Comparison of ENCODE assay signal across 12 cellular contexts in the genomic region with DNA sequence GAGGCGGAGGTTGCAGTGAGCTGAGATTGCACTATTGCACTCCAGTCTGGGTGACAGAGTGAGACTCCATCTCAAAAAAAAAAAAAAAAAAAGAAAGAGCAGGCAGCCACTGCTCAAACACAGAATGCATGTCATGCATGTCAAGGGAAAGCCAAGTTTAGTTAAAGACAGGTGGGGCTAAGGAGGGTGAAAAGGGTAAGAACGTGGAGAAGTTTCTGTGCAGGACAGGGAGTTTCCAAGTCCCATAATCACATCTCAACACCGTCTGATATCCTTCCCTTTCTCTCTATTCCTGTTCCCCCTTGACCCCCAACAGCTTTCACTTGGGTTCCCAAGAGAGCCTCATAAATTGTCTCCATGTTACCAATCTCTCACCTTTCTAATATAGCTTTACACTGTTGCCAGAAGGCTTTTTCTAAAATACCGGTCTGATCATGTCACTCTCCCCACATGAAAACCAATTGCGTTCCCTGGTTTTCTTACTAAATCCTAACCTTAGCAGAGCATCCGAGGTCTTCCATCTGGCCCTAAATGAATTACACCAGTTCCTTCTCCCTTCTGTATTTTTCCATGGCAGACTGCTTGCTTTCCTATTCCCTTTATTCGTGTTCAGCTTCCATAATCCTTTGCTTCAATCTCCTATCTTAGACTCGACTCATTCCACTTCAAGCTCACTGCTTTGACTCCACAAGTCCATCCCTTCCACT. TPM values are rescaled to one million over a fixed set of nuclear protein-coding genes. Genes with fewer than 3 reads are reported as not detected.
DNase-seq lines count a peak whose midpoint lies in the region; ATAC-seq and TF ChIP-seq lines count a peak whose summit lies in the region.
"Had no signal": no experiment of that assay in that cellular context is flagged by ENCODE, and none has a peak within 500 bp of the region (broad histone marks: within the 10 kb centered on the region; RNA-seq: fewer than 3 reads in every experiment).

No MANE protein-coding gene starts in this region.

- TF ChIP-seq CTCF in WTC11 (IDR thresholded peaks at IDR 0.05) (no peak), hepatocyte (IDR thresholded peaks at IDR 0.05; ENCODE audit: poor library complexity) (no peak), GM13977 (IDR thresholded peaks at IDR 0.05; ENCODE audit: extremely low read depth, insufficient read depth, missing control alignments) (no peak), ovary (IDR thresholded peaks at IDR 0.05) (no peak)

- H3K4me2 ChIP-seq in hepatocyte, result no peak overlapping the region

- H3K36me3 ChIP-seq in hepatocyte (replicated peaks; ENCODE audit: insufficient read depth, low read depth) (no peaks in the 10 kb centered on the region), subcutaneous abdominal adipose tissue (ENCODE audit: control insufficient read depth in 5 of 5, insufficient read depth in 5 of 5, low read length in 5 of 5) (peaks cover 2 to 6% (median 5%) of the 10 kb centered on the region in 5 donors), ovary (no peaks in the 10 kb centered on the region)

- ATAC-seq in WTC11, result no peak
- ATAC-seq: T-cell had no signal

- peaks cover 33% of the 10 kb centered on the region for H3K79me2 ChIP-seq in hepatocyte

- no peak overlapping the region for H2AFZ ChIP-seq in hepatocyte

- in situ Hi-C loops in GM13977 (cut with MboI; ENCODE audit: low pct_unique_long_range_greater_than_20kb, low sequenced_read_pairs, unreplicated experiment), result no loop called here

- H3K4me1 Mint-ChIP-seq in T-helper 1 cell treated with Interleukin-12 subunit alpha and Interleukin-12 subunit beta and Interleukin-4 antibody, amounts not matched to agents 30 μg/mL and 1 μg/mL, for 36 hours (ENCODE audit: low read depth), result peaks cover 16% of the 10 kb centered on the region
- H3K4me1 Mint-ChIP-seq in WTC11, result peaks cover 6% of the 10 kb centered on the region
- H3K4me1 Mint-ChIP-seq: IgD-negative memory B cell had no signal

- H3K9me3 Mint-ChIP-seq in T-helper 1 cell treated with Interleukin-12 subunit alpha and Interleukin-12 subunit beta and Interleukin-4 antibody, amounts not matched to agents 30 μg/mL and 1 μg/mL, for 36 hours, result no peaks in the 10 kb centered on the region
- H3K9me3 Mint-ChIP-seq in WTC11, result no peaks in the 10 kb centered on the region
- H3K9me3 Mint-ChIP-seq: endodermal cell, IgD-negative memory B cell, T-cell had no signal

- TF ChIP-seq POLR2A in ovary (IDR thresholded peaks at IDR 0.05), result no peak

- peaks cover 3% of the 10 kb centered on the region for H3K36me3 Mint-ChIP-seq in T-helper 1 cell treated with Interleukin-12 subunit alpha and Interleukin-12 subunit beta and Interleukin-4 antibody, amounts not matched to agents 30 μg/mL and 1 μg/mL, for 36 hours (ENCODE audit: low read depth)
- no peaks in the 10 kb centered on the region for H3K36me3 Mint-ChIP-seq in WTC11

- peak overlapping the region; percentile 53 for H3K27ac Mint-ChIP-seq in T-helper 1 cell treated with Interleukin-12 subunit alpha and Interleukin-12 subunit beta and Interleukin-4 antibody, amounts not matched to agents 30 μg/mL and 1 μg/mL, for 36 hours
- peak overlapping the region; percentile 19 for H3K27ac Mint-ChIP-seq in WTC11
- H3K27ac Mint-ChIP-seq: endodermal cell, IgD-negative memory B cell, T-cell had no signal

- CTCF ChIA-PET in WTC11 (lab: Charles Lee), result interaction anchor here (1.3 kb wide), 1 partner anchor 68 kb away, joined by 5 read pairs; no protein-coding TSS in a partner anchor

- H3K27me3 Mint-ChIP-seq in T-helper 1 cell treated with Interleukin-12 subunit alpha and Interleukin-12 subunit beta and Interleukin-4 antibody, amounts not matched to agents 30 μg/mL and 1 μg/mL, for 36 hours (ENCODE audit: low read depth), result no peaks in the 10 kb centered on the region
- H3K27me3 Mint-ChIP-seq in WTC11 (ENCODE audit: low read depth), result no peaks in the 10 kb centered on the region
- H3K27me3 Mint-ChIP-seq: IgD-negative memory B cell, T-cell had no signal

- TF ChIP-seq EP300 in ovary (IDR thresholded peaks at IDR 0.05), result no peak

- DNase-seq in T-helper 1 cell, result no peak
- no peak for DNase-seq in WTC11 (ENCODE audit: low spot score)
- DNase-seq in hepatocyte (ENCODE audit: low spot score), result no peak
- DNase-seq in GM13977 (ENCODE audit: low spot score), result no peak
- no peak for DNase-seq in activated naive CD4-positive, alpha-beta T cell treated with Interleukin-2 at 50 U/mL for 16 hours
- DNase-seq in ovary, result no peak
- DNase-seq: activated T-cell treated with anti-CD3 and anti-CD28 coated beads, Interleukin-2, amount 50 U/mL, for 1 hour; endodermal cell; T-cell had no signal

- intact Hi-C loops in ovary (cut with DNase I), result no loop called here

- POLR2A ChIA-PET in WTC11 (lab: Charles Lee), result no interaction called here

- WGBS in hepatocyte (ENCODE audit: low lambda C conversion rate, missing lambda C conversion rate), result 81% methylated on average over 8 of the region's 8 CpGs
- 76 to 83% (median 81%) methylated on average over 8 of the region's 8 CpGs for WGBS in ovary, 3 donors

- no peaks in the 10 kb centered on the region for H3K9me3 ChIP-seq in hepatocyte (ENCODE audit: low read depth)
- H3K9me3 ChIP-seq in subcutaneous abdominal adipose tissue (ENCODE audit: control insufficient read depth in 5 of 5, low read length in 5 of 5), result no peaks in the 10 kb centered on the region
- no peaks in the 10 kb centered on the region for H3K9me3 ChIP-seq in ovary

- H3K4me1 ChIP-seq in hepatocyte (ENCODE audit: insufficient read depth), result peaks cover 13% of the 10 kb centered on the region
- H3K4me1 ChIP-seq in subcutaneous abdominal adipose tissue (ENCODE audit: control insufficient read depth in 5 of 5, insufficient read depth in 5 of 5, low read length in 5 of 5), result peaks cover 8 to 61% (median 54%) of the 10 kb centered on the region in 5 donors
- H3K4me1 ChIP-seq in ovary (ENCODE audit: insufficient read depth), result peaks cover 8% of the 10 kb centered on the region

- H3K27ac ChIP-seq in hepatocyte (peak overlapping the region; percentile 72), subcutaneous abdominal adipose tissue (ENCODE audit: low read depth, low read length) (peak overlapping the region; percentile 100), ovary (no peak overlapping the region)

- no peaks in the 10 kb centered on the region for H3K27me3 ChIP-seq in hepatocyte
- no peaks in the 10 kb centered on the region for H3K27me3 ChIP-seq in subcutaneous abdominal adipose tissue (ENCODE audit: control insufficient read depth in 5 of 5, insufficient read depth in 4 of 5, low read length in 5 of 5)
- no peaks in the 10 kb centered on the region for H3K27me3 ChIP-seq in ovary

- H4K20me1 ChIP-seq in hepatocyte (ENCODE audit: insufficient read depth, poor library complexity, severe bottlenecking), result no peaks in the 10 kb centered on the region

- peak overlapping the region in 3 of 5 donors; percentile 8 to 74 (median 68) for H3K9ac ChIP-seq in subcutaneous abdominal adipose tissue (ENCODE audit: low read length in 5 of 5)

- H3K4me3 ChIP-seq in hepatocyte (no peak overlapping the region), subcutaneous abdominal adipose tissue (ENCODE audit: low read depth in 1 of 5, low read length in 5 of 5) (no peak overlapping the region), ovary (no peak overlapping the region)

- H3K9me2 ChIP-seq in hepatocyte (replicated peaks; ENCODE audit: insufficient read depth), result no peaks in the 10 kb centered on the region

- no peak overlapping the region for H3K4me3 Mint-ChIP-seq in T-helper 1 cell treated with Interleukin-12 subunit alpha and Interleukin-12 subunit beta and Interleukin-4 antibody, amounts not matched to agents 30 μg/mL and 1 μg/mL, for 36 hours
- no peak overlapping the region for H3K4me3 Mint-ChIP-seq in WTC11
- H3K4me3 Mint-ChIP-seq: endodermal cell, IgD-negative memory B cell, T-cell had no signal

TF ChIP-seq in WTC11, 78 proteins besides CTCF, POLR2A, EP300 and RAD21 (continues in another document):
- no peak for TF ChIP-seq SP1 (CRISPR knock-in tag; conservative IDR thresholded peaks at IDR 0.05)
- TF ChIP-seq HMGA2 (CRISPR knock-in tag; IDR thresholded peaks at IDR 0.05), result no peak
- TF ChIP-seq, protein P1, sequence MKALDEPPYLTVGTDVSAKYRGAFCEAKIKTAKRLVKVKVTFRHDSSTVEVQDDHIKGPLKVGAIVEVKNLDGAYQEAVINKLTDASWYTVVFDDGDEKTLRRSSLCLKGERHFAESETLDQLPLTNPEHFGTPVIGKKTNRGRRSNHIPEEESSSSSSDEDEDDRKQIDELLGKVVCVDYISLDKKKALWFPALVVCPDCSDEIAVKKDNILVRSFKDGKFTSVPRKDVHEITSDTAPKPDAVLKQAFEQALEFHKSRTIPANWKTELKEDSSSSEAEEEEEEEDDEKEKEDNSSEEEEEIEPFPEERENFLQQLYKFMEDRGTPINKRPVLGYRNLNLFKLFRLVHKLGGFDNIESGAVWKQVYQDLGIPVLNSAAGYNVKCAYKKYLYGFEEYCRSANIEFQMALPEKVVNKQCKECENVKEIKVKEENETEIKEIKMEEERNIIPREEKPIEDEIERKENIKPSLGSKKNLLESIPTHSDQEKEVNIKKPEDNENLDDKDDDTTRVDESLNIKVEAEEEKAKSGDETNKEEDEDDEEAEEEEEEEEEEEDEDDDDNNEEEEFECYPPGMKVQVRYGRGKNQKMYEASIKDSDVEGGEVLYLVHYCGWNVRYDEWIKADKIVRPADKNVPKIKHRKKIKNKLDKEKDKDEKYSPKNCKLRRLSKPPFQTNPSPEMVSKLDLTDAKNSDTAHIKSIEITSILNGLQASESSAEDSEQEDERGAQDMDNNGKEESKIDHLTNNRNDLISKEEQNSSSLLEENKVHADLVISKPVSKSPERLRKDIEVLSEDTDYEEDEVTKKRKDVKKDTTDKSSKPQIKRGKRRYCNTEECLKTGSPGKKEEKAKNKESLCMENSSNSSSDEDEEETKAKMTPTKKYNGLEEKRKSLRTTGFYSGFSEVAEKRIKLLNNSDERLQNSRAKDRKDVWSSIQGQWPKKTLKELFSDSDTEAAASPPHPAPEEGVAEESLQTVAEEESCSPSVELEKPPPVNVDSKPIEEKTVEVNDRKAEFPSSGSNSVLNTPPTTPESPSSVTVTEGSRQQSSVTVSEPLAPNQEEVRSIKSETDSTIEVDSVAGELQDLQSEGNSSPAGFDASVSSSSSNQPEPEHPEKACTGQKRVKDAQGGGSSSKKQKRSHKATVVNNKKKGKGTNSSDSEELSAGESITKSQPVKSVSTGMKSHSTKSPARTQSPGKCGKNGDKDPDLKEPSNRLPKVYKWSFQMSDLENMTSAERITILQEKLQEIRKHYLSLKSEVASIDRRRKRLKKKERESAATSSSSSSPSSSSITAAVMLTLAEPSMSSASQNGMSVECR (CRISPR knock-in tag; IDR thresholded peaks at IDR 0.05; ENCODE audit: borderline replicate concordance), result no peak
- no peak for TF ChIP-seq ZNF396 (CRISPR knock-in tag; IDR thresholded peaks at IDR 0.05; ENCODE audit: borderline replicate concordance)
- TF ChIP-seq, protein P2, sequence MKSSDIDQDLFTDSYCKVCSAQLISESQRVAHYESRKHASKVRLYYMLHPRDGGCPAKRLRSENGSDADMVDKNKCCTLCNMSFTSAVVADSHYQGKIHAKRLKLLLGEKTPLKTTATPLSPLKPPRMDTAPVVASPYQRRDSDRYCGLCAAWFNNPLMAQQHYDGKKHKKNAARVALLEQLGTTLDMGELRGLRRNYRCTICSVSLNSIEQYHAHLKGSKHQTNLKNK (CRISPR knock-in tag; IDR thresholded peaks at IDR 0.05), result no peak

RNA-seq across cellular contexts. Expression of a gene that starts 37.0 kb away (rescaled TPM):
- total RNA-seq in WTC11 (2021), result 30.8 to 41.2 TPM (median 31.2 TPM) in 3 replicates
- 84.4 and 93.3 TPM in 2 replicates for total RNA-seq in hepatocyte
- 54.8 and 59.7 TPM in 2 replicates for polyA plus RNA-seq in hepatocyte
- 10 to 100 TPM; 34.5 to 63.4 (median 45.2) TPM for total RNA-seq in ovary
- polyA plus RNA-seq in ovary, result 10 to 100 TPM; 28.0 to 80.0 TPM

Comparison
In these comparisons a context has a peak if more than half of its experiments do, and no peak if none do; other contexts are left out.
1. H3K27ac ChIP-seq: peak in hepatocyte (single experiment) and subcutaneous abdominal adipose tissue (single experiment); none in ovary (0 of 2).